ENCODE assay signal across 8 cellular contexts in the genomic region with DNA sequence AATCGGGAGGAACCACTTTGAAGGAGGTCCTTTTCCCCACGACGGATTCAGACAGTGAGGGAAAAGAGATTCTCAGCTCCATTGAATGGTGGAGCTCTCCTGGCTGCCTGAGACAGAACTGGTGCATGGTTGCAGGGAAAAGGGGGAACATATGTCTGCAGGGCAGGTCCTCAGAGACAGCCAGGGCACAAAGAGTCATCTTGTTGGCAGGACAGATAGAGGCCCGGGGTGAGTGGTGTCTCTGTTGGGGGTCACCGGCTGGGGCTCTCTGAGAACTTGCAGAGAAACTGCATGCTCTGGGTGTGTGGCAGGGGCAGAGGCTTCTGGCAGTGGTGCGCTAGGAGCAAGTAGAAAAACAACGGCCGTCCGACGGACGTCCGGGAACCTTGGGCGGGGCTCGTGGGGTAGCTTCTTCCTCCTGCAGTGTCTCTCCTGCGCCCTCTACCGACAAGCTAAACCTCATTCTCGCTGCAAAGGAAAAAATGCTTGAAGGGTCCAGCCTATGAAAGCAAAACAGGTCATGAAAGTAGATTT.
DNase-seq lines count a peak whose midpoint lies in the region; ATAC-seq, FAIRE-seq and TF ChIP-seq lines count a peak whose summit lies in the region.

No MANE protein-coding gene starts in this region.

- no peaks in the 10 kb centered on the region for H3K36me3 Mint-ChIP-seq in CD8-positive, alpha-beta T cell

- intact Hi-C loops in CD8-positive, alpha-beta T cell (cut with DNase I, micrococcal nuclease) = loop anchor here in 1 of 2 experiments (1.0 kb wide), 1 partner anchor 47 kb away; no protein-coding TSS in a partner anchor

- H3K9ac ChIP-seq in keratinocyte (ENCODE audit: control insufficient read depth, extremely low read depth, insufficient read depth, low read length) = no peak overlapping the region

- peak overlapping the region; percentile 60 for H3K4me3 Mint-ChIP-seq in CD8-positive, alpha-beta T cell

- peak overlapping the region; percentile 73 for H3K4me2 ChIP-seq in keratinocyte (ENCODE audit: control insufficient read depth, extremely low read depth, insufficient read depth, low read depth, low read length)

- H3K9me3 ChIP-seq in CD8-positive, alpha-beta T cell (ENCODE audit: low read length) = no peaks in the 10 kb centered on the region
- H3K9me3 ChIP-seq in keratinocyte (ENCODE audit: control insufficient read depth, low read depth, low read length) = no peaks in the 10 kb centered on the region

- H3K9me3 Mint-ChIP-seq in CD8-positive, alpha-beta T cell = peaks cover 2% of the 10 kb centered on the region

- peak; percentile 16 to 72 (median 50) for DNase-seq in CD8-positive, alpha-beta T cell
- DNase-seq in NCI-H1694 treated with DMSO at 0.1 percent for 48 hours (lab: John Stamatoyannopoulos, UW) (peak; percentile 97), UCSD-AML1 (lab: John Stamatoyannopoulos, UW; ENCODE audit: unreplicated experiment) (peak; percentile 74), keratinocyte (ENCODE audit: low read depth, low spot score) (peak; percentile 32)
- peak; percentile 44 for DNase-seq in central memory CD4-positive, alpha-beta T cell
- peak; percentile 13 for DNase-seq in stimulated activated CD4-positive, alpha-beta T cell treated with anti-CD3 and anti-CD28 coated beads, Interleukin-2, amount 100 ng/mL, for 4 hours (ENCODE audit: low read depth)

- H3K27ac ChIP-seq in CD8-positive, alpha-beta T cell (ENCODE audit: low read depth, low read length) = no peak overlapping the region
- H3K27ac ChIP-seq in keratinocyte (ENCODE audit: control insufficient read depth, insufficient read depth, low read length) = no peak overlapping the region

- peaks cover 8% of the 10 kb centered on the region for H3K4me1 ChIP-seq in CD8-positive, alpha-beta T cell (ENCODE audit: insufficient read depth, low read length)
- H3K4me1 ChIP-seq in keratinocyte (ENCODE audit: control insufficient read depth, extremely low read depth, insufficient read depth, low read length) = no peaks in the 10 kb centered on the region

- H2AFZ ChIP-seq in keratinocyte (ENCODE audit: control insufficient read depth, low read length) = peak overlapping the region; percentile 68

- H3K79me2 ChIP-seq in keratinocyte (ENCODE audit: control insufficient read depth, insufficient read depth, low read length) = no peaks in the 10 kb centered on the region

- peak; percentile 40 for ATAC-seq in CD8-positive, alpha-beta T cell
- ATAC-seq in GM21619 (IDR thresholded peaks at IDR 0.05; ENCODE audit: unreplicated experiment) (peak; percentile 79), GM18907 (IDR thresholded peaks at IDR 0.05; ENCODE audit: unreplicated experiment) (no peak)

- peaks cover 4% of the 10 kb centered on the region for H3K27me3 Mint-ChIP-seq in CD8-positive, alpha-beta T cell (ENCODE audit: low read depth)

- H4K20me1 ChIP-seq in keratinocyte (ENCODE audit: control insufficient read depth, extremely low read depth, insufficient read depth, low read length) = no peaks in the 10 kb centered on the region

- FAIRE-seq in keratinocyte (lab: Jason Lieb, UNC) = peak; percentile 81

- dilution Hi-C loops in keratinocyte (cut with MboI; ENCODE audit: extremely low pct_ligation_motif_present, low sequenced_read_pairs) = no loop called here

- no peaks in the 10 kb centered on the region for H3K36me3 ChIP-seq in CD8-positive, alpha-beta T cell (ENCODE audit: insufficient read depth, low read length)
- H3K36me3 ChIP-seq in keratinocyte (ENCODE audit: control insufficient read depth in 2 of 2, extremely low read depth in 1 of 2, insufficient read depth in 2 of 2, low read length in 2 of 2) = no peaks in the 10 kb centered on the region

- H3K4me1 Mint-ChIP-seq in CD8-positive, alpha-beta T cell (ENCODE audit: low read depth) = peaks cover 20% of the 10 kb centered on the region

- CTCF ChIA-PET in CD8-positive, alpha-beta T cell (lab: Charles Lee) = interaction anchor here (1.0 to 1.7 kb wide), 3 partner anchors 12 to 48 kb away, joined by 3 to 4 read pairs (median 3); no protein-coding TSS in a partner anchor

- H3K27me3 ChIP-seq in CD8-positive, alpha-beta T cell (ENCODE audit: insufficient read depth, low read length) = no peaks in the 10 kb centered on the region
- no peaks in the 10 kb centered on the region for H3K27me3 ChIP-seq in keratinocyte (ENCODE audit: control insufficient read depth, extremely low read depth, insufficient read depth, low read length)

- POLR2A ChIA-PET in CD8-positive, alpha-beta T cell (lab: Charles Lee) = interaction anchor here (0.6 kb wide), 1 partner anchor 892 kb away, joined by 3 read pairs; no protein-coding TSS in a partner anchor

- no peaks in the 10 kb centered on the region for H3K9me1 ChIP-seq in keratinocyte (ENCODE audit: control insufficient read depth, extremely low read depth, insufficient read depth, low read length)

- TF ChIP-seq CTCF in CD8-positive, alpha-beta T cell (IDR thresholded peaks at IDR 0.05) = peak; percentile 28
- TF ChIP-seq CTCF in keratinocyte (optimal IDR thresholded peaks at IDR 0.05 in 1 of 3, IDR thresholded peaks at IDR 0.05 in 1 of 3, conservative IDR thresholded peaks at IDR 0.05 in 1 of 3; ENCODE audit: extremely low read depth in 1 of 3, insufficient read depth in 2 of 3, low read length in 3 of 3) = peak; percentile 81 to 91 (median 82)

- no peak overlapping the region for H3K4me3 ChIP-seq in CD8-positive, alpha-beta T cell (ENCODE audit: low read depth, low read length)
- peak overlapping the region in 1 of 3 experiments; percentile 50 for H3K4me3 ChIP-seq in keratinocyte (ENCODE audit: control insufficient read depth in 2 of 3, extremely low read depth in 1 of 3, insufficient read depth in 2 of 3, low read depth in 1 of 3, low read length in 3 of 3)

- H3K27ac Mint-ChIP-seq in CD8-positive, alpha-beta T cell = peak overlapping the region; percentile 60

Comparison
In these comparisons a context has a peak if more than half of its experiments do, and no peak if none do; other contexts are left out.
1. DNase-seq: peak in every context shown above with its lines; median percentile 97 in NCI-H1694 treated with DMSO at 0.1 percent for 48 hours; 74 in UCSD-AML1; 50 in CD8-positive, alpha-beta T cell; 44 in central memory CD4-positive, alpha-beta T cell; 32 in keratinocyte; 13 in stimulated activated CD4-positive, alpha-beta T cell treated with anti-CD3 and anti-CD28 coated beads, Interleukin-2, amount 100 ng/mL, for 4 hours.